18 cellular contexts compared by ENCODE assay signal in genomic region chr19:18137242-18137641, GRCh38. TPM values are rescaled to one million over a fixed set of nuclear protein-coding genes. Genes with fewer than 3 reads are reported as not detected.
DNase-seq lines count a peak whose midpoint lies in the region; FAIRE-seq and TF ChIP-seq lines count a peak whose summit lies in the region.
"Had no signal": no experiment of that assay in that cellular context is flagged by ENCODE, and none has a peak within 500 bp of the region (broad histone marks: within the 10 kb centered on the region; RNA-seq: fewer than 3 reads in every experiment).

No MANE protein-coding gene starts in this region.

- H3K79me1 ChIP-seq in H1 (ENCODE audit: low read depth, low read length): no peaks in the 10 kb centered on the region

- no peak overlapping the region for H3K27ac Mint-ChIP-seq in progenitor cell of endocrine pancreas
- H3K27ac Mint-ChIP-seq: H9 had no signal

- no peak for FAIRE-seq in H1 (lab: Jason Lieb, UNC)
- FAIRE-seq: A204.1, GM12892 had no signal

- no peak overlapping the region for H3K4ac ChIP-seq in H1 (replicated peaks; ENCODE audit: insufficient read length, low read depth, low read length)

- no peak overlapping the region for H2BK12ac ChIP-seq in H1 (ENCODE audit: low read depth, low read length)

- no peak overlapping the region for H2BK120ac ChIP-seq in H1 (replicated peaks; ENCODE audit: low read depth, low read length)

- H3K9me3 ChIP-seq in H1 (ENCODE audit: insufficient read depth in 2 of 2, low read depth in 1 of 2, low read length in 1 of 2) (no peaks in the 10 kb centered on the region), neutrophil (no peaks in the 10 kb centered on the region)
- H3K9me3 ChIP-seq: BE2C had no signal

- no peak overlapping the region for H4K91ac ChIP-seq in H1 (replicated peaks; ENCODE audit: insufficient read length, low read length)

- DNase-seq in HL-60 (ENCODE audit: low read depth in 1 of 2, low spot score in 1 of 2): no peak
- DNase-seq in H1 (ENCODE audit: low read depth in 1 of 2, low spot score in 2 of 2): no peak
- DNase-seq in progenitor cell of endocrine pancreas (ENCODE audit: low spot score, unreplicated experiment): no peak
- no peak for DNase-seq in OCI-M1 (lab: John Stamatoyannopoulos, UW)
- DNase-seq: ACHN; BE2C; CD4-positive, alpha-beta memory T cell; DMS153; DMS79; GDM1; GOT3; H9 had no signal

- TF ChIP-seq CTCF in 22Rv1 (IDR thresholded peaks at IDR 0.05): no peak
- no peak for TF ChIP-seq CTCF in HL-60 (IDR thresholded peaks at IDR 0.05; ENCODE audit: insufficient read depth, low read length)
- no peak for TF ChIP-seq CTCF in H1 (IDR thresholded peaks at IDR 0.05; ENCODE audit: control extremely low read depth in 1 of 3, insufficient read depth in 1 of 3, low read depth in 1 of 3, low read length in 3 of 3)
- no peak for TF ChIP-seq CTCF in neutrophil (IDR thresholded peaks at IDR 0.05)
- TF ChIP-seq CTCF in progenitor cell of endocrine pancreas (IDR thresholded peaks at IDR 0.05; ENCODE audit: unreplicated experiment): no peak

- TF ChIP-seq EP300 in H1 (IDR thresholded peaks at IDR 0.05; ENCODE audit: borderline replicate concordance in 1 of 2, low read depth in 2 of 2, low read length in 2 of 2): no peak

- no peaks in the 10 kb centered on the region for H3K27me3 ChIP-seq in HL-60 (ENCODE audit: insufficient read depth, poor library complexity, severe bottlenecking)
- no peaks in the 10 kb centered on the region for H3K27me3 ChIP-seq in H1 (replicated peaks in 1 of 4; ENCODE audit: control insufficient read depth in 3 of 4, extremely low read depth in 1 of 4, insufficient read depth in 3 of 4, low read length in 3 of 4)
- H3K27me3 ChIP-seq in neutrophil: no peaks in the 10 kb centered on the region
- H3K27me3 ChIP-seq: BE2C had no signal

- POLR2A ChIA-PET in H1 (lab: Charles Lee; ENCODE audit: partially characterized antibody): interaction anchor here (1.7 kb wide), 1 partner anchor 9 kb away, joined by 4 read pairs; no protein-coding TSS in a partner anchor

- H2BK15ac ChIP-seq in H1 (ENCODE audit: low read length): no peak overlapping the region

- TF ChIP-seq RAD21 in H1 (IDR thresholded peaks at IDR 0.05 in 1 of 2, conservative IDR thresholded peaks at IDR 0.05 in 1 of 2; ENCODE audit: low read depth in 2 of 2, low read length in 2 of 2): no peak

- H3K36me3 ChIP-seq in H1 (ENCODE audit: control insufficient read depth in 2 of 4, insufficient read depth in 4 of 4, low read length in 3 of 4) (peaks cover 2 to 22% (median 13%) of the 10 kb centered on the region in 4 experiments; a peak in 6 of 8 replicates), neutrophil (peaks cover 98% of the 10 kb centered on the region)

- H3K27me3 Mint-ChIP-seq in progenitor cell of endocrine pancreas: no peaks in the 10 kb centered on the region
- H3K27me3 Mint-ChIP-seq: CD4-positive, alpha-beta memory T cell had no signal

- no peak overlapping the region for H3K4me2 ChIP-seq in H1 (ENCODE audit: insufficient read depth in 1 of 2, low read depth in 2 of 2, low read length in 2 of 2)

- peak overlapping the region; percentile 35; the same call in 1 of the 2 replicates for H4K8ac ChIP-seq in H1 (ENCODE audit: extremely low read depth, insufficient read depth, low read length)

- H2AK5ac ChIP-seq in H1 (ENCODE audit: low read depth, low read length): no peak overlapping the region

- H2BK5ac ChIP-seq in H1 (ENCODE audit: low read depth, low read length): no peak overlapping the region

- no peaks in the 10 kb centered on the region for H3K9me3 Mint-ChIP-seq in progenitor cell of endocrine pancreas (ENCODE audit: low read depth)
- H3K9me3 Mint-ChIP-seq: CD4-positive, alpha-beta memory T cell had no signal

- CTCF ChIA-PET in H1 (lab: Charles Lee; ENCODE audit: partially characterized antibody): interaction anchor here (0.8 kb wide), 2 partner anchors 23 to 278 kb away, joined by 3 read pairs; no protein-coding TSS in a partner anchor

- no peaks in the 10 kb centered on the region for H3K79me2 ChIP-seq in H1 (ENCODE audit: control insufficient read depth in 1 of 2, insufficient read depth in 2 of 2, low read length in 2 of 2)

- 94% methylated on average over 10 of the region's 11 CpGs; no CpG with 5 or more reads in 1 of the 2 experiments for WGBS in H1 (ENCODE audit: extremely low coverage in 1 of 2, insufficient coverage in 1 of 2, insufficient read length in 1 of 2, insufficient replicate concordance in 2 of 2, low coverage in 1 of 2, low lambda C conversion rate in 2 of 2, missing lambda C conversion rate in 1 of 2), 2 experiments

- H3K4me3 ChIP-seq in HL-60 (replicated peaks; ENCODE audit: insufficient read depth, low read length) (no peak overlapping the region), H1 (ENCODE audit: extremely low read depth in 1 of 4, insufficient read depth in 2 of 4, low read depth in 3 of 4, low read length in 4 of 4) (no peak overlapping the region), neutrophil (ENCODE audit: low read depth in 1 of 2, low read length in 1 of 2) (no peak overlapping the region)

- no peak overlapping the region for H3K9ac ChIP-seq in H1 (replicated peaks in 1 of 4; ENCODE audit: extremely low read depth in 1 of 4, low read depth in 3 of 4, low read length in 3 of 4)

- H3K4me1 ChIP-seq in H1 (replicated peaks in 1 of 4; ENCODE audit: control insufficient read depth in 3 of 4, insufficient read depth in 4 of 4, low read length in 3 of 4): no peaks in the 10 kb centered on the region
- peaks cover 0 to 4% of the 10 kb centered on the region in 2 experiments for H3K4me1 ChIP-seq in neutrophil (ENCODE audit: control insufficient read depth in 1 of 2, insufficient read depth in 1 of 2, low read depth in 1 of 2, low read length in 1 of 2)
- H3K4me1 ChIP-seq: BE2C had no signal

- no peaks in the 10 kb centered on the region for H3K23me2 ChIP-seq in H1 (ENCODE audit: low read depth, low read length)

- H4K20me1 ChIP-seq in H1 (replicated peaks in 1 of 2; ENCODE audit: control insufficient read depth in 1 of 2, insufficient read depth in 2 of 2, low read length in 2 of 2): no peaks in the 10 kb centered on the region

- peaks cover 15% of the 10 kb centered on the region for H3K36me3 Mint-ChIP-seq in progenitor cell of endocrine pancreas (ENCODE audit: insufficient read depth)

- H3K4me1 Mint-ChIP-seq in progenitor cell of endocrine pancreas (ENCODE audit: low read depth): peaks cover 9% of the 10 kb centered on the region
- H3K4me1 Mint-ChIP-seq: CD4-positive, alpha-beta memory T cell; H9 had no signal

- H2BK20ac ChIP-seq in H1 (ENCODE audit: low read length): no peak overlapping the region

- no peak overlapping the region for H3K18ac ChIP-seq in H1 (ENCODE audit: extremely low read depth, low read length)

- H3K14ac ChIP-seq in H1 (ENCODE audit: insufficient read length): no peak overlapping the region

- H3K27ac ChIP-seq in 22Rv1: peak overlapping the region; percentile 91; the same call in 1 of the 2 replicates
- H3K27ac ChIP-seq in HL-60 (replicated peaks): peak overlapping the region; percentile 37; the same call in 1 of the 2 replicates
- no peak overlapping the region for H3K27ac ChIP-seq in H1 (ENCODE audit: low read depth, low read length)
- H3K27ac ChIP-seq in neutrophil: peak overlapping the region; percentile 63
- H3K27ac ChIP-seq: C4-2B had no signal

- TF ChIP-seq POLR2A in H1 (IDR thresholded peaks at IDR 0.05; ENCODE audit: control extremely low read depth in 1 of 2, low read depth in 2 of 2, low read length in 2 of 2): no peak

- H2AFZ ChIP-seq in H1 (ENCODE audit: low read length): no peak overlapping the region

- no peak overlapping the region for H3K4me3 Mint-ChIP-seq in progenitor cell of endocrine pancreas (ENCODE audit: low read depth)
- H3K4me3 Mint-ChIP-seq: CD4-positive, alpha-beta memory T cell; H9 had no signal

- H3K56ac ChIP-seq in H1 (replicated peaks; ENCODE audit: insufficient read length, low read depth, low read length): no peak overlapping the region

- H4K5ac ChIP-seq in H1 (ENCODE audit: insufficient read length, low read depth, low read length): no peak overlapping the region

- no peak overlapping the region for H3K23ac ChIP-seq in H1 (ENCODE audit: insufficient read length)

RNA-seq across cellular contexts. Expression of gene PIK3R2, which starts 15.7 kb away (rescaled TPM):
- 53.8 and 57.1 TPM in 2 replicates for total RNA-seq in H1 (2021; fragmentation: NEBNext Ultra II Directional; extraction: Animal tissue kit (Norgen Biotek cat#: 25700))
- 21.7 and 31.4 TPM in 2 replicates for polyA plus RNA-seq in H1 (2011; rRNA removed)
- 20.2 TPM for polyA plus RNA-seq in H1 (2011; cell fraction: cytosol; rRNA removed)
- 29.8 TPM for polyA plus RNA-seq in H1 (2011; cell fraction: nucleus; rRNA removed)
- 24.6 to 46.9 TPM (median 34.0 TPM) in 4 replicates for polyA plus RNA-seq in H1 (2012, experiment 1 of 2)
- 33.2 TPM for polyA plus RNA-seq in H1 (2012, experiment 2 of 2)
- polyA plus RNA-seq in H1 (2013, experiment 1 of 2): 45.8 TPM
- 45.9 TPM for polyA plus RNA-seq in H1 (2013, experiment 2 of 2)
- polyA minus RNA-seq in H1 (2011; rRNA and poly(A)+ RNA removed): 15.2 and 18.5 TPM in 2 replicates
- polyA minus RNA-seq in H1 (2011; cell fraction: cytosol; rRNA and poly(A)+ RNA removed): 37.8 TPM
- 21.7 TPM for polyA minus RNA-seq in H1 (2011; cell fraction: nucleus; rRNA and poly(A)+ RNA removed)
- total RNA-seq in progenitor cell of endocrine pancreas: 58.9 and 61.2 TPM in 2 replicates

RNA-seq across cellular contexts. Expression of gene IFI30, which starts 36.4 kb away (rescaled TPM):
- total RNA-seq in H1 (2021; fragmentation: NEBNext Ultra II Directional; extraction: Animal tissue kit (Norgen Biotek cat#: 25700)): 25.9 and 28.9 TPM in 2 replicates
- 59.5 and 62.4 TPM in 2 replicates for polyA plus RNA-seq in H1 (2011; rRNA removed)
- polyA plus RNA-seq in H1 (2011; cell fraction: cytosol; rRNA removed): 58.0 TPM
- 51.4 TPM for polyA plus RNA-seq in H1 (2011; cell fraction: nucleus; rRNA removed)
- polyA plus RNA-seq in H1 (2012, experiment 1 of 2): 25.3 to 49.4 TPM (median 43.4 TPM) in 4 replicates
- 54.5 TPM for polyA plus RNA-seq in H1 (2012, experiment 2 of 2)
- polyA plus RNA-seq in H1 (2013, experiment 1 of 2): 60.7 TPM
- polyA plus RNA-seq in H1 (2013, experiment 2 of 2): 66.1 TPM
- 39.9 and 40.8 TPM in 2 replicates for polyA minus RNA-seq in H1 (2011; rRNA and poly(A)+ RNA removed)
- 26.3 TPM for polyA minus RNA-seq in H1 (2011; cell fraction: cytosol; rRNA and poly(A)+ RNA removed)
- polyA minus RNA-seq in H1 (2011; cell fraction: nucleus; rRNA and poly(A)+ RNA removed): 15.6 TPM
- total RNA-seq in progenitor cell of endocrine pancreas: not detected in 2 replicates

RNA-seq across cellular contexts. Expression of gene MAST3, which starts 39.7 kb away (rescaled TPM):
- 9.0 TPM in 2 replicates for total RNA-seq in H1 (2021; fragmentation: NEBNext Ultra II Directional; extraction: Animal tissue kit (Norgen Biotek cat#: 25700))
- 3.4 and 5.5 TPM in 2 replicates for polyA plus RNA-seq in H1 (2011; rRNA removed)
- polyA plus RNA-seq in H1 (2011; cell fraction: cytosol; rRNA removed): 1.5 TPM
- 7.7 TPM for polyA plus RNA-seq in H1 (2011; cell fraction: nucleus; rRNA removed)
- polyA plus RNA-seq in H1 (2012, experiment 1 of 2): 3.2 to 5.5 TPM (median 4.8 TPM) in 4 replicates
- polyA plus RNA-seq in H1 (2012, experiment 2 of 2): 3.0 TPM
- polyA plus RNA-seq in H1 (2013, experiment 1 of 2): 3.4 TPM
- polyA plus RNA-seq in H1 (2013, experiment 2 of 2): 3.1 TPM
- 4.8 and 5.0 TPM in 2 replicates for polyA minus RNA-seq in H1 (2011; rRNA and poly(A)+ RNA removed)
- 6.1 TPM for polyA minus RNA-seq in H1 (2011; cell fraction: cytosol; rRNA and poly(A)+ RNA removed)
- 7.4 TPM for polyA minus RNA-seq in H1 (2011; cell fraction: nucleus; rRNA and poly(A)+ RNA removed)
- total RNA-seq in progenitor cell of endocrine pancreas: 10.7 and 11.1 TPM in 2 replicates

RNA-seq across cellular contexts. Expression of gene IL12RB1, which starts 50.5 kb away (rescaled TPM):
- not detected in 2 replicates for total RNA-seq in H1 (2021; fragmentation: NEBNext Ultra II Directional; extraction: Animal tissue kit (Norgen Biotek cat#: 25700))
- 0.03 and 0.06 TPM in 2 replicates for polyA plus RNA-seq in H1 (2011; rRNA removed)
- not detected for polyA plus RNA-seq in H1 (2011; cell fraction: cytosol; rRNA removed)
- polyA plus RNA-seq in H1 (2011; cell fraction: nucleus; rRNA removed): not detected
- not detected in 4 replicates for polyA plus RNA-seq in H1 (2012, experiment 1 of 2)
- not detected for polyA plus RNA-seq in H1 (2012, experiment 2 of 2)
- not detected for polyA plus RNA-seq in H1 (2013, experiment 1 of 2)
- polyA plus RNA-seq in H1 (2013, experiment 2 of 2): not detected
- polyA minus RNA-seq in H1 (2011; rRNA and poly(A)+ RNA removed): not detected in 2 replicates
- not detected for polyA minus RNA-seq in H1 (2011; cell fraction: cytosol; rRNA and poly(A)+ RNA removed)
- not detected for polyA minus RNA-seq in H1 (2011; cell fraction: nucleus; rRNA and poly(A)+ RNA removed)
- total RNA-seq in progenitor cell of endocrine pancreas: not detected in 2 replicates
- total RNA-seq: H9, HT-29 had no signal

RNA-seq across cellular contexts. Expression of gene MPV17L2, which starts 55.8 kb away (rescaled TPM):
- total RNA-seq in H1 (2021; fragmentation: NEBNext Ultra II Directional; extraction: Animal tissue kit (Norgen Biotek cat#: 25700)): 24.2 and 28.6 TPM in 2 replicates
- 80.1 and 82.6 TPM in 2 replicates for polyA plus RNA-seq in H1 (2011; rRNA removed)
- polyA plus RNA-seq in H1 (2011; cell fraction: cytosol; rRNA removed): 52.7 TPM
- polyA plus RNA-seq in H1 (2011; cell fraction: nucleus; rRNA removed): 45.3 TPM
- 29.4 to 37.4 TPM (median 36.6 TPM) in 4 replicates for polyA plus RNA-seq in H1 (2012, experiment 1 of 2)
- 48.3 TPM for polyA plus RNA-seq in H1 (2012, experiment 2 of 2)
- polyA plus RNA-seq in H1 (2013, experiment 1 of 2): 41.2 TPM
- 42.3 TPM for polyA plus RNA-seq in H1 (2013, experiment 2 of 2)
- polyA minus RNA-seq in H1 (2011; rRNA and poly(A)+ RNA removed): 31.0 and 44.7 TPM in 2 replicates
- polyA minus RNA-seq in H1 (2011; cell fraction: cytosol; rRNA and poly(A)+ RNA removed): 16.7 TPM
- 12.7 TPM for polyA minus RNA-seq in H1 (2011; cell fraction: nucleus; rRNA and poly(A)+ RNA removed)
- total RNA-seq in progenitor cell of endocrine pancreas: 10.6 and 11.5 TPM in 2 replicates

Comparison
In these comparisons a context has a peak if more than half of its experiments do, and no peak if none do; other contexts are left out.
1. RNA of gene IFI30, which starts 36.4 kb away (total RNA-seq): 25.9 to 28.9 TPM in H1; not detected in progenitor cell of endocrine pancreas; every median in the first group is over 10 times any median in the second.